In the genomic region with DNA sequence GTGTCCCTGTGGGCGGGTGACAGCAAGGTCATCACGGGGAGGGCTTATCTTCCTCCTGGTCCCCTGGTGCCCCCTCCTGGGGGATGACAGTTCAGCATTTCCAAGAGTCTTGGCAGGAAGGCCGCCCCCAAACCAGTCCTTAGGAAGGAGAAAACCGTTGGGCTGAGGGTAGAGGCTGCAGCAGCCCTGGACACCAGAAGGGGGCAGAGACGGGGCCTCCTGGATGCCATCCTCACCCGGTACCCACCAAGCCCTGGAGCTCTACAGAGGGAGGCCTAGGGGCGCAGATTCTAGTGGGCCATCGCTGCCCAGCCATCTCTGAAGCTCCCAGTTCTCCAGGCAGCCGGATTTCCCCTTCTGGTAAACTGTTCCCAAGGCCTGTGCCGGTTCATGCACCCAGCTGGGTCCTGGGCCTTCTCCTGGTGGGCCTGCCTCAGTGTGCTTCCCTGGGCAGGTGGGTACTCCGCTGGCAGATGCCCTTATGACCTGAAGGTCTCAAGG, we compare ENCODE assay signal across 8 cellular contexts. TPM values are rescaled to one million over a fixed set of nuclear protein-coding genes. Genes with fewer than 3 reads are reported as not detected.
DNase-seq lines count a peak whose midpoint lies in the region; ATAC-seq and TF ChIP-seq lines count a peak whose summit lies in the region.

No MANE protein-coding gene starts in this region.

- H3K27me3 ChIP-seq in DOHH2 (ENCODE audit: control insufficient read depth, low read length) (no peaks in the 10 kb centered on the region), IMR-90 (ENCODE audit: control insufficient read depth, insufficient read depth, low read length) (no peaks in the 10 kb centered on the region), uterus (no peaks in the 10 kb centered on the region)

- no peak overlapping the region for H2AFZ ChIP-seq in IMR-90 (replicated peaks; ENCODE audit: low read length, poor library complexity)

- no peak overlapping the region for H2BK15ac ChIP-seq in IMR-90 (ENCODE audit: low read depth, low read length)

- no peak overlapping the region for H4K8ac ChIP-seq in IMR-90 (ENCODE audit: low read depth in 2 of 2, low read length in 2 of 2)

- H3K79me2 ChIP-seq in DOHH2 (ENCODE audit: control insufficient read depth, low read length), result no peaks in the 10 kb centered on the region

- no peak overlapping the region for H3K56ac ChIP-seq in IMR-90 (ENCODE audit: extremely low read depth, insufficient read depth, low read length)

- H3K27ac Mint-ChIP-seq in activated B cell treated with CpG ODN at 0.5 μM for 24 hours, result no peak overlapping the region
- no peak overlapping the region for H3K27ac Mint-ChIP-seq in naive thymus-derived CD8-positive, alpha-beta T cell

- H3K9me1 ChIP-seq in IMR-90 (ENCODE audit: insufficient read depth, low read length), result no peaks in the 10 kb centered on the region

- H3K9me3 ChIP-seq in DOHH2 (ENCODE audit: control insufficient read depth, insufficient read depth, low read length), result no peaks in the 10 kb centered on the region
- H3K9me3 ChIP-seq in IMR-90 (ENCODE audit: control insufficient read depth, insufficient read depth, low read length), result no peaks in the 10 kb centered on the region
- H3K9me3 ChIP-seq in uterus, result no peaks in the 10 kb centered on the region

- CTCF ChIA-PET in IMR-90 (lab: Yijun Ruan, JAX), result interaction anchor here (0.6 kb wide), 1 partner anchor 264 kb away, joined by 3 read pairs; no protein-coding TSS in a partner anchor
- CTCF ChIA-PET in activated B cell treated with CpG ODN at 0.5 μM for 24 hours (lab: Charles Lee), result interaction anchor here (0.5 kb wide), 1 partner anchor 363 kb away, joined by 3 read pairs; no protein-coding TSS in a partner anchor

- H3K4ac ChIP-seq in IMR-90 (ENCODE audit: low read depth, low read length), result no peak overlapping the region

- H2BK20ac ChIP-seq in IMR-90 (ENCODE audit: low read depth, low read length), result no peak overlapping the region

- H3K9me2 ChIP-seq in DOHH2 (replicated peaks; ENCODE audit: control insufficient read depth, low read length), result no peaks in the 10 kb centered on the region

- no peak overlapping the region for H3K23ac ChIP-seq in IMR-90 (ENCODE audit: low read depth, low read length)

- in situ Hi-C loops in IMR-90 (cut with MboI; ENCODE audit: low sequenced_read_pairs), result no loop called here

- no peaks in the 10 kb centered on the region for H3K4me1 Mint-ChIP-seq in activated B cell treated with CpG ODN at 0.5 μM for 24 hours
- H3K4me1 Mint-ChIP-seq in naive thymus-derived CD8-positive, alpha-beta T cell, result no peaks in the 10 kb centered on the region

- no peaks in the 10 kb centered on the region for H3K27me3 Mint-ChIP-seq in activated B cell treated with CpG ODN at 0.5 μM for 24 hours
- H3K27me3 Mint-ChIP-seq in naive thymus-derived CD8-positive, alpha-beta T cell, result peaks cover 0 to 2% (median 0%) of the 10 kb centered on the region in 5 donors

- no peak overlapping the region for H2AK5ac ChIP-seq in IMR-90 (ENCODE audit: low read depth, low read length)

- H3K27ac ChIP-seq in DOHH2 (ENCODE audit: low read depth, low read length), result no peak overlapping the region
- H3K27ac ChIP-seq in IMR-90 (ENCODE audit: insufficient read depth, low read length), result no peak overlapping the region
- H3K27ac ChIP-seq in uterus, result no peak overlapping the region

- H3K18ac ChIP-seq in IMR-90 (ENCODE audit: low read depth, low read length), result no peak overlapping the region

- H4K20me1 ChIP-seq in DOHH2 (ENCODE audit: control insufficient read depth, insufficient read depth, low read depth, low read length) (no peaks in the 10 kb centered on the region), IMR-90 (ENCODE audit: insufficient read depth, low read length) (no peaks in the 10 kb centered on the region)

- H3K36me3 ChIP-seq in DOHH2 (ENCODE audit: control insufficient read depth, low read length), result no peaks in the 10 kb centered on the region
- no peaks in the 10 kb centered on the region for H3K36me3 ChIP-seq in IMR-90 (ENCODE audit: control insufficient read depth, insufficient read depth, low read length)
- no peaks in the 10 kb centered on the region for H3K36me3 ChIP-seq in uterus

- dilution Hi-C loops in IMR-90 (cut with HindIII; ENCODE audit: low sequenced_read_pairs, unreplicated experiment), result no loop called here

- H4K91ac ChIP-seq in IMR-90 (ENCODE audit: insufficient read depth, low read depth, low read length), result no peak overlapping the region

- no peaks in the 10 kb centered on the region for H3F3A ChIP-seq in DOHH2 (ENCODE audit: control insufficient read depth, insufficient read depth)

- intact Hi-C loops in IMR-90 (cut with micrococcal nuclease), result no loop called here
- intact Hi-C loops in activated B cell treated with CpG ODN at 0.5 μM for 24 hours (cut with micrococcal nuclease), result no loop called here
- intact Hi-C loops in uterus (cut with DNase I; ENCODE audit: low total_unique reads), result no loop called here

- H3K36me3 Mint-ChIP-seq in activated B cell treated with CpG ODN at 0.5 μM for 24 hours (ENCODE audit: low read depth), result no peaks in the 10 kb centered on the region
- no peaks in the 10 kb centered on the region for H3K36me3 Mint-ChIP-seq in naive thymus-derived CD8-positive, alpha-beta T cell

- peak; percentile 13; the same call in 1 of the 2 replicates for TF ChIP-seq RAD21 in IMR-90 (IDR thresholded peaks at IDR 0.05; ENCODE audit: low read length)

- DNase-seq in IMR-90 (no peak), activated B cell treated with CpG ODN at 0.5 μM for 24 hours (no peak), mesenteric fat pad (ENCODE audit: low spot score) (no peak), uterus (no peak)
- peak in 2 of 10 donors; percentile 9 to 25 for DNase-seq in naive thymus-derived CD8-positive, alpha-beta T cell

- H3K4me2 ChIP-seq in DOHH2 (ENCODE audit: low read length) (no peak overlapping the region), IMR-90 (ENCODE audit: low read depth, low read length) (no peak overlapping the region)

- ATAC-seq in IMR-90 (ENCODE audit: low read depth), result no peak; the same call in 1 of the 2 replicates
- peak; percentile 28 for ATAC-seq in activated B cell treated with CpG ODN at 0.5 μM for 24 hours (ENCODE audit: low read depth)
- ATAC-seq in naive thymus-derived CD8-positive, alpha-beta T cell, result peak; percentile 20 to 53
- ATAC-seq in HG02938 (IDR thresholded peaks at IDR 0.05; ENCODE audit: unreplicated experiment), result no peak
- no peak for ATAC-seq in HG03108 (IDR thresholded peaks at IDR 0.05; ENCODE audit: unreplicated experiment)

- H2BK5ac ChIP-seq in IMR-90 (ENCODE audit: low read depth, low read length, poor library complexity, severe bottlenecking), result no peak overlapping the region

- H3K14ac ChIP-seq in IMR-90 (replicated peaks; ENCODE audit: low read depth, low read length), result no peak overlapping the region

- H2AK9ac ChIP-seq in IMR-90 (replicated peaks; ENCODE audit: low read depth, low read length, poor library complexity), result no peak overlapping the region

- H3K4me3 ChIP-seq in DOHH2 (ENCODE audit: low read length), result no peak overlapping the region
- no peak overlapping the region for H3K4me3 ChIP-seq in IMR-90 (ENCODE audit: insufficient read depth, low read depth, low read length)
- H3K4me3 ChIP-seq in uterus, result no peak overlapping the region

- no peak overlapping the region for H2BK120ac ChIP-seq in IMR-90 (ENCODE audit: low read depth, low read length)

- H4K5ac ChIP-seq in IMR-90 (ENCODE audit: low read depth, low read length), result no peak overlapping the region

- H3K9me3 Mint-ChIP-seq in activated B cell treated with CpG ODN at 0.5 μM for 24 hours, result peaks cover 2% of the 10 kb centered on the region
- peaks cover 0 to 4% (median 2%) of the 10 kb centered on the region in 9 donors for H3K9me3 Mint-ChIP-seq in naive thymus-derived CD8-positive, alpha-beta T cell

- TF ChIP-seq CTCF in DOHH2 (IDR thresholded peaks at IDR 0.05; ENCODE audit: low read depth, low read length, poor library complexity, severe bottlenecking), result peak; percentile 42
- TF ChIP-seq CTCF in IMR-90 (conservative IDR thresholded peaks at IDR 0.05; ENCODE audit: low read depth, low read length), result peak; percentile 25; the same call in 1 of the 2 replicates
- no peak for TF ChIP-seq CTCF in activated B cell treated with CpG ODN at 0.5 μM for 24 hours (IDR thresholded peaks at IDR 0.05)
- no peak for TF ChIP-seq CTCF in uterus (IDR thresholded peaks at IDR 0.05)

- H3K4me1 ChIP-seq in DOHH2 (ENCODE audit: control insufficient read depth, low read length), result no peaks in the 10 kb centered on the region
- H3K4me1 ChIP-seq in IMR-90 (ENCODE audit: control insufficient read depth, insufficient read depth, low read length), result no peaks in the 10 kb centered on the region
- H3K4me1 ChIP-seq in uterus, result no peaks in the 10 kb centered on the region

- H3K79me1 ChIP-seq in IMR-90 (ENCODE audit: low read depth in 1 of 2, low read length in 2 of 2), result no peaks in the 10 kb centered on the region

- no TSS peak for BruUV-seq in IMR-90 (replicated peaks; lab: Mats Ljungman, UMichigan)

- H3K9ac ChIP-seq in IMR-90 (ENCODE audit: low read depth, low read length), result no peak overlapping the region

- POLR2A ChIA-PET in IMR-90 (lab: Charles Lee; ENCODE audit: unreplicated experiment) (no interaction called here), activated B cell treated with CpG ODN at 0.5 μM for 24 hours (lab: Charles Lee) (no interaction called here)
- POLR2A ChIA-PET in naive thymus-derived CD8-positive, alpha-beta T cell (lab: Charles Lee), result no interaction called here

- no peak for TF ChIP-seq POLR2A in IMR-90 (IDR thresholded peaks at IDR 0.05; ENCODE audit: low read depth, low read length)
- TF ChIP-seq POLR2A in uterus (IDR thresholded peaks at IDR 0.05), result no peak

- no peak overlapping the region for H3K4me3 Mint-ChIP-seq in activated B cell treated with CpG ODN at 0.5 μM for 24 hours
- H3K4me3 Mint-ChIP-seq in naive thymus-derived CD8-positive, alpha-beta T cell, result no peak overlapping the region

- 79% methylated on average over 6 of the region's 11 CpGs; no CpG with 5 or more reads in 1 of the 2 experiments for WGBS in IMR-90 (ENCODE audit: extremely low coverage in 2 of 2, insufficient read length in 1 of 2), 2 experiments

RNA-seq across cellular contexts. Expression of a gene that starts 14.8 kb away (rescaled TPM):
- 10.8 and 14.2 TPM in 2 replicates for total RNA-seq in IMR-90 (2012; rRNA removed)
- polyA plus RNA-seq in IMR-90 (2012; rRNA removed), result 3.4 and 3.8 TPM in 2 replicates
- 1.3 and 1.4 TPM in 2 replicates for polyA plus RNA-seq in IMR-90 (2012; cell fraction: cytosol; rRNA removed)
- 2.1 and 2.2 TPM in 2 replicates for polyA plus RNA-seq in IMR-90 (2012; cell fraction: nucleus; rRNA removed; ENCODE audit: low replicate concordance)
- total RNA-seq in activated B cell treated with CpG ODN at 0.5 μM for 24 hours, result 17.5 and 18.0 TPM in 2 replicates
- total RNA-seq in naive thymus-derived CD8-positive, alpha-beta T cell, result 10 to 100 TPM; 18.3 to 24.4 TPM
- polyA plus RNA-seq in naive thymus-derived CD8-positive, alpha-beta T cell, result 10 to 100 TPM; 10.9 to 29.7 (median 18.2) TPM
- 7.7 TPM for total RNA-seq in mesenteric fat pad
- total RNA-seq in uterus, result 10 to 100 TPM in 3 of 4 donors, 1 to 10 TPM in 1; 2.3 to 25.0 (median 14.8) TPM

RNA-seq across cellular contexts. Expression of a gene that starts 40.4 kb away (rescaled TPM):
- total RNA-seq in IMR-90 (2012; rRNA removed) (4.5 and 5.6 TPM in 2 replicates), activated B cell treated with CpG ODN at 0.5 μM for 24 hours (6.1 and 6.2 TPM in 2 replicates), mesenteric fat pad (2.8 TPM), uterus (1 to 10 TPM; 5.0 to 9.5 (median 7.4) TPM)
- polyA plus RNA-seq in IMR-90 (2012; rRNA removed), result 1.2 and 1.8 TPM in 2 replicates
- polyA plus RNA-seq in IMR-90 (2012; cell fraction: cytosol; rRNA removed), result 0.19 and 0.33 TPM in 2 replicates
- polyA plus RNA-seq in IMR-90 (2012; cell fraction: nucleus; rRNA removed; ENCODE audit: low replicate concordance), result 0.10 and 1.0 TPM in 2 replicates
- total RNA-seq in naive thymus-derived CD8-positive, alpha-beta T cell, result 1 to 10 TPM; 1.9 to 2.5 TPM
- 1 to 10 TPM in 2 of 3 donors, under 1 TPM in 1; 0.42 to 1.4 (median 1.2) TPM for polyA plus RNA-seq in naive thymus-derived CD8-positive, alpha-beta T cell

RNA-seq across cellular contexts. Expression of a gene that starts 52.8 kb away (rescaled TPM):
- total RNA-seq in IMR-90 (2012; rRNA removed) (77.8 and 89.3 TPM in 2 replicates), activated B cell treated with CpG ODN at 0.5 μM for 24 hours (33.7 and 39.1 TPM in 2 replicates), mesenteric fat pad (17.7 TPM), uterus (100 to 1,000 TPM in 3 of 4 donors, 10 to 100 TPM in 1; 64.8 to 184 (median 143) TPM)
- 3.0 and 3.2 TPM in 2 replicates for polyA plus RNA-seq in IMR-90 (2012; rRNA removed)
- 0.91 and 1.6 TPM in 2 replicates for polyA plus RNA-seq in IMR-90 (2012; cell fraction: cytosol; rRNA removed)
- polyA plus RNA-seq in IMR-90 (2012; cell fraction: nucleus; rRNA removed; ENCODE audit: low replicate concordance), result 2.0 and 10.6 TPM in 2 replicates
- 10 to 100 TPM; 28.1 to 30.8 TPM for total RNA-seq in naive thymus-derived CD8-positive, alpha-beta T cell
- polyA plus RNA-seq in naive thymus-derived CD8-positive, alpha-beta T cell, result 1 to 10 TPM; 3.7 to 6.5 (median 6.1) TPM

Comparison
In these comparisons a context has a peak if more than half of its experiments do, and no peak if none do; other contexts are left out.
1. CTCF ChIP-seq: peak in DOHH2 (single experiment) and IMR-90 (single experiment); none in activated B cell treated with CpG ODN at 0.5 μM for 24 hours (single experiment) and uterus (0 of 4).
2. ATAC-seq: peak in activated B cell treated with CpG ODN at 0.5 μM for 24 hours (single experiment) and naive thymus-derived CD8-positive, alpha-beta T cell (2 of 2); none in IMR-90 (single experiment), HG02938 (single experiment) and HG03108 (single experiment).